ENCODE assay signal across 1 cellular context in genomic region chr12:116142936-116143882, GRCh38.
TF ChIP-seq lines count a peak whose summit lies in the region.

No MANE protein-coding gene starts in this region.

TF ChIP-seq in GM23338, 12 proteins besides CTCF, POLR2A, EP300 and RAD21 (continued from another document):
- TF ChIP-seq, protein P1, sequence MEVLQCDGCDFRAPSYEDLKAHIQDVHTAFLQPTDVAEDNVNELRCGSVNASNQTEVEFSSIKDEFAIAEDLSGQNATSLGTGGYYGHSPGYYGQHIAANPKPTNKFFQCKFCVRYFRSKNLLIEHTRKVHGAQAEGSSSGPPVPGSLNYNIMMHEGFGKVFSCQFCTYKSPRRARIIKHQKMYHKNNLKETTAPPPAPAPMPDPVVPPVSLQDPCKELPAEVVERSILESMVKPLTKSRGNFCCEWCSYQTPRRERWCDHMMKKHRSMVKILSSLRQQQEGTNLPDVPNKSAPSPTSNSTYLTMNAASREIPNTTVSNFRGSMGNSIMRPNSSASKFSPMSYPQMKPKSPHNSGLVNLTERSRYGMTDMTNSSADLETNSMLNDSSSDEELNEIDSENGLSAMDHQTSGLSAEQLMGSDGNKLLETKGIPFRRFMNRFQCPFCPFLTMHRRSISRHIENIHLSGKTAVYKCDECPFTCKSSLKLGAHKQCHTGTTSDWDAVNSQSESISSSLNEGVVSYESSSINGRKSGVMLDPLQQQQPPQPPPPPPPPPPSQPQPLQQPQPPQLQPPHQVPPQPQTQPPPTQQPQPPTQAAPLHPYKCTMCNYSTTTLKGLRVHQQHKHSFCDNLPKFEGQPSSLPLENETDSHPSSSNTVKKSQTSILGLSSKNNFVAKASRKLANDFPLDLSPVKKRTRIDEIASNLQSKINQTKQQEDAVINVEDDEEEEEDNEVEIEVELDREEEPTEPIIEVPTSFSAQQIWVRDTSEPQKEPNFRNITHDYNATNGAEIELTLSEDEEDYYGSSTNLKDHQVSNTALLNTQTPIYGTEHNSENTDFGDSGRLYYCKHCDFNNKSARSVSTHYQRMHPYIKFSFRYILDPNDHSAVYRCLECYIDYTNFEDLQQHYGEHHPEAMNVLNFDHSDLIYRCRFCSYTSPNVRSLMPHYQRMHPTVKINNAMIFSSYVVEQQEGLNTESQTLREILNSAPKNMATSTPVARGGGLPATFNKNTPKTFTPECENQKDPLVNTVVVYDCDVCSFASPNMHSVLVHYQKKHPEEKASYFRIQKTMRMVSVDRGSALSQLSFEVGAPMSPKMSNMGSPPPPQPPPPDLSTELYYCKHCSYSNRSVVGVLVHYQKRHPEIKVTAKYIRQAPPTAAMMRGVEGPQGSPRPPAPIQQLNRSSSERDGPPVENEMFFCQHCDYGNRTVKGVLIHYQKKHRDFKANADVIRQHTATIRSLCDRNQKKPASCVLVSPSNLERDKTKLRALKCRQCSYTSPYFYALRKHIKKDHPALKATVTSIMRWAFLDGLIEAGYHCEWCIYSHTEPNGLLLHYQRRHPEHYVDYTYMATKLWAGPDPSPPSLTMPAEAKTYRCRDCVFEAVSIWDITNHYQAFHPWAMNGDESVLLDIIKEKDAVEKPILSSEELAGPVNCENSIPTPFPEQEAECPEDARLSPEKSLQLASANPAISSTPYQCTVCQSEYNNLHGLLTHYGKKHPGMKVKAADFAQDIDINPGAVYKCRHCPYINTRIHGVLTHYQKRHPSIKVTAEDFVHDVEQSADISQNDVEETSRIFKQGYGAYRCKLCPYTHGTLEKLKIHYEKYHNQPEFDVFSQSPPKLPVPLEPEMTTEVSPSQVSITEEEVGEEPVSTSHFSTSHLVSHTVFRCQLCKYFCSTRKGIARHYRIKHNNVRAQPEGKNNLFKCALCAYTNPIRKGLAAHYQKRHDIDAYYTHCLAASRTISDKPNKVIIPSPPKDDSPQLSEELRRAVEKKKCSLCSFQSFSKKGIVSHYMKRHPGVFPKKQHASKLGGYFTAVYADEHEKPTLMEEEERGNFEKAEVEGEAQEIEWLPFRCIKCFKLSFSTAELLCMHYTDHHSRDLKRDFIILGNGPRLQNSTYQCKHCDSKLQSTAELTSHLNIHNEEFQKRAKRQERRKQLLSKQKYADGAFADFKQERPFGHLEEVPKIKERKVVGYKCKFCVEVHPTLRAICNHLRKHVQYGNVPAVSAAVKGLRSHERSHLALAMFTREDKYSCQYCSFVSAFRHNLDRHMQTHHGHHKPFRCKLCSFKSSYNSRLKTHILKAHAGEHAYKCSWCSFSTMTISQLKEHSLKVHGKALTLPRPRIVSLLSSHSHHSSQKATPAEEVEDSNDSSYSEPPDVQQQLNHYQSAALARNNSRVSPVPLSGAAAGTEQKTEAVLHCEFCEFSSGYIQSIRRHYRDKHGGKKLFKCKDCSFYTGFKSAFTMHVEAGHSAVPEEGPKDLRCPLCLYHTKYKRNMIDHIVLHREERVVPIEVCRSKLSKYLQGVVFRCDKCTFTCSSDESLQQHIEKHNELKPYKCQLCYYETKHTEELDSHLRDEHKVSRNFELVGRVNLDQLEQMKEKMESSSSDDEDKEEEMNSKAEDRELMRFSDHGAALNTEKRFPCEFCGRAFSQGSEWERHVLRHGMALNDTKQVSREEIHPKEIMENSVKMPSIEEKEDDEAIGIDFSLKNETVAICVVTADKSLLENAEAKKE (CRISPR knock-in tag; IDR thresholded peaks at IDR 0.05) = no peak
- TF ChIP-seq JUNB (IDR thresholded peaks at IDR 0.05; ENCODE audit: unreplicated experiment) (no peak), ZNF114 (CRISPR knock-in tag; IDR thresholded peaks at IDR 0.05) (no peak), EZH2phosphoT487 (IDR thresholded peaks at IDR 0.05; ENCODE audit: unreplicated experiment) (no peak), STAT1 (IDR thresholded peaks at IDR 0.05; ENCODE audit: unreplicated experiment) (no peak)
